ENCODE assay signal across 17 cellular contexts in the genomic region with DNA sequence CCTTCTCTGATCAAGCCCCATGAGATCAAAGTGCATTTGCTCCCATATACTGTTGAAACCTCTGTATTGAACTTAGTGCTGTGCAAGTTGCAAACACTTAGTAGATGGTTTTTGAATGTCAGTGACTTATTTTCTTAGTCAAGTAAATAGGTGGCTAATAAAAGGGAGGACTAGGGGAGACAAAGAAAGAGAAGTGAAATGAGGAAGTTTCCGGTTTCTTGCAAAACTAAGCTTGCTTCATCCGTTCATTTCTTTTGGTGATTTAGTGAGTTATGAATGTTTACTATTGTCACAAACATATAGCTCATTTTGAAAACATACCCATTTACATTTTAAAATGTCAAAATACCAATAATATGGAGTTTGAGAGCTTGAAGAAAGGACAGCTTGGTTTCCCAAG. TPM values are rescaled to one million over a fixed set of nuclear protein-coding genes. Genes with fewer than 3 reads are reported as not detected.
"Had no signal": no experiment of that assay in that cellular context is flagged by ENCODE, and none has a peak within 500 bp of the region (broad histone marks: within the 10 kb centered on the region; RNA-seq: fewer than 3 reads in every experiment).

No MANE protein-coding gene starts in this region.

- H3K4me3 Mint-ChIP-seq: activated CD8-positive, alpha-beta T cell treated with anti-CD3 and anti-CD28 coated beads for 36 hours; activated naive CD4-positive, alpha-beta T cell treated with anti-CD3 and anti-CD28 coated beads, Interleukin-2, amount 50 U/mL, for 24 hours; activated T-cell treated with anti-CD3 and anti-CD28 coated beads, Interleukin-2, amount 50 U/mL, for 4 hours; neural progenitor cell; WTC11 had no signal

- ATAC-seq: activated CD8-positive, alpha-beta T cell treated with anti-CD3 and anti-CD28 coated beads for 36 hours; activated T-cell treated with anti-CD3 and anti-CD28 coated beads, Interleukin-2, amount 50 U/mL, for 4 hours; esophagus mucosa; left lung; right lobe of liver; WTC11 had no signal

- H3K36me3 Mint-ChIP-seq: activated naive CD4-positive, alpha-beta T cell treated with anti-CD3 and anti-CD28 coated beads, Interleukin-2, amount 50 U/mL, for 24 hours; neural progenitor cell had no signal

- H3K9me3 ChIP-seq: left lung, ovary, right lobe of liver, stomach, thoracic aorta had no signal

- H3K27ac Mint-ChIP-seq: activated CD8-positive, alpha-beta T cell treated with anti-CD3 and anti-CD28 coated beads for 36 hours; activated naive CD4-positive, alpha-beta T cell treated with anti-CD3 and anti-CD28 coated beads, Interleukin-2, amount 50 U/mL, for 24 hours; neural progenitor cell; WTC11 had no signal

- DNase-seq: activated CD4-positive, alpha-beta T cell treated with anti-CD3 and anti-CD28 coated beads for 4 hours; activated CD8-positive, alpha-beta T cell treated with anti-CD3 and anti-CD28 coated beads for 36 hours; activated effector memory CD4-positive, alpha-beta T cell treated with Interleukin-2 at 50 U/mL for 16 hours; activated T-cell treated with anti-CD3 and anti-CD28 coated beads, Interleukin-2, amount 50 U/mL, for 4 hours; adrenal gland; kidney; left lung; mammary epithelial cell; ovary; right lobe of liver; stomach had no signal

- H3K4me1 Mint-ChIP-seq: activated naive CD4-positive, alpha-beta T cell treated with anti-CD3 and anti-CD28 coated beads, Interleukin-2, amount 50 U/mL, for 24 hours had no signal

RNA-seq across cellular contexts. Expression of a gene that starts 23.0 kb away (rescaled TPM):
- total RNA-seq: activated CD8-positive, alpha-beta T cell treated with anti-CD3 and anti-CD28 coated beads for 36 hours; activated T-cell treated with anti-CD3 and anti-CD28 coated beads, Interleukin-2, amount 50 U/mL, for 4 hours; pulmonary artery endothelial cell had no signal
